Comparison of ENCODE assay signal across 7 cellular contexts in genomic region chr16:29863669-29863984, GRCh38. TPM values are rescaled to one million over a fixed set of nuclear protein-coding genes. Genes with fewer than 3 reads are reported as not detected.
DNase-seq lines count a peak whose midpoint lies in the region; ATAC-seq and TF ChIP-seq lines count a peak whose summit lies in the region.

No MANE protein-coding gene starts in this region.

- H3K27me3 Mint-ChIP-seq in activated B cell treated with CpG ODN at 0.5 μM for 24 hours: peaks cover 6% of the 10 kb centered on the region

- TF ChIP-seq POLR2A in spleen (IDR thresholded peaks at IDR 0.05): no peak

- no peaks in the 10 kb centered on the region for H3K9me3 ChIP-seq in spleen

- H3K4me1 Mint-ChIP-seq in activated B cell treated with CpG ODN at 0.5 μM for 24 hours: peaks cover 24% of the 10 kb centered on the region

- no peak for TF ChIP-seq CTCF in HFF-Myc (IDR thresholded peaks at IDR 0.05; ENCODE audit: low read depth, low read length, missing control alignments)
- TF ChIP-seq CTCF in activated B cell treated with CpG ODN at 0.5 μM for 24 hours (IDR thresholded peaks at IDR 0.05): no peak
- no peak for TF ChIP-seq CTCF in foreskin fibroblast (IDR thresholded peaks at IDR 0.05; ENCODE audit: low read depth, low read length)
- TF ChIP-seq CTCF in spleen (IDR thresholded peaks at IDR 0.05 in 8 of 11, conservative IDR thresholded peaks at IDR 0.05 in 3 of 11): no peak

- ATAC-seq in activated B cell treated with CpG ODN at 0.5 μM for 24 hours (ENCODE audit: low read depth) (no peak), GM19023 (IDR thresholded peaks at IDR 0.05; ENCODE audit: unreplicated experiment) (no peak), HG02763 (IDR thresholded peaks at IDR 0.05; ENCODE audit: unreplicated experiment) (no peak)

- peaks cover 17 to 36% (median 29%) of the 10 kb centered on the region in 6 donors for H3K4me1 ChIP-seq in spleen

- peaks cover 29% of the 10 kb centered on the region for H3K36me3 Mint-ChIP-seq in activated B cell treated with CpG ODN at 0.5 μM for 24 hours (ENCODE audit: low read depth)

- H3K27ac ChIP-seq in spleen: peak overlapping the region; percentile 91 to 97 (median 94)

- no peaks in the 10 kb centered on the region for H3K27me3 ChIP-seq in spleen (replicated peaks in 1 of 7)

- peaks cover 0 to 29% (median 25%) of the 10 kb centered on the region in 6 donors for H3K36me3 ChIP-seq in spleen

- POLR2A ChIA-PET in activated B cell treated with CpG ODN at 0.5 μM for 24 hours (lab: Charles Lee): interaction anchor here (0.5 to 1.9 kb wide), 6 partner anchors 48 to 953 kb away, joined by 3 to 8 read pairs (median 4); partner anchors contain the start of genes HIRIP3, KCTD13, KIF22 and PAGR1

- no peaks in the 10 kb centered on the region for H3K9me3 Mint-ChIP-seq in activated B cell treated with CpG ODN at 0.5 μM for 24 hours

- 34 to 39% (median 34%) methylated on average over 16 of the region's 16 CpGs for WGBS in spleen, 5 donors

- no peak for DNase-seq in HFF-Myc (ENCODE audit: extremely low read depth, low read depth)
- DNase-seq in activated B cell treated with CpG ODN at 0.5 μM for 24 hours: no peak
- no peak for DNase-seq in foreskin fibroblast
- DNase-seq in spleen: no peak
- no peak for DNase-seq in cortex of kidney (lab: John Stamatoyannopoulos, UW)

- intact Hi-C loops in activated B cell treated with CpG ODN at 0.5 μM for 24 hours (cut with micrococcal nuclease) (loop anchor here (1.0 to 2.0 kb wide), 13 partner anchors 13 to 795 kb away; partner anchors contain the start of genes ASPHD1, FBRS, INO80E and KCTD13), spleen (cut with DNase I; ENCODE audit: low total_unique reads) (no loop called here)

- CTCF ChIA-PET in activated B cell treated with CpG ODN at 0.5 μM for 24 hours (lab: Charles Lee): interaction anchor here (1.2 kb wide), 1 partner anchor 15 kb away, joined by 4 read pairs; no protein-coding TSS in a partner anchor

- peak overlapping the region; percentile 100 for H3K27ac Mint-ChIP-seq in activated B cell treated with CpG ODN at 0.5 μM for 24 hours

- H3K4me3 ChIP-seq in HFF-Myc (replicated peaks; ENCODE audit: low read depth, low read length): peak overlapping the region; percentile 19
- H3K4me3 ChIP-seq in foreskin fibroblast (ENCODE audit: low read depth in 1 of 2, low read length in 2 of 2): peak overlapping the region; percentile 87 to 94
- H3K4me3 ChIP-seq in spleen: peak overlapping the region in 5 of 8 donors; percentile 94 to 99 (median 97)

- H3K4me3 Mint-ChIP-seq in activated B cell treated with CpG ODN at 0.5 μM for 24 hours: peak overlapping the region; percentile 94

RNA-seq across cellular contexts. Expression of gene CDIPT, which starts 0.6 kb away (rescaled TPM):
- total RNA-seq in activated B cell treated with CpG ODN at 0.5 μM for 24 hours (28.7 and 29.8 TPM in 2 replicates), spleen (10 to 100 TPM; 50.2 to 81.2 (median 68.9) TPM)
- 10 to 100 TPM; 43.7 to 67.1 (median 53.1) TPM for polyA plus RNA-seq in spleen

RNA-seq across cellular contexts. Expression of gene SEZ6L2, which starts 35.7 kb away (rescaled TPM):
- total RNA-seq in activated B cell treated with CpG ODN at 0.5 μM for 24 hours (not detected in 2 replicates), spleen (1 to 10 TPM; 1.9 to 4.1 (median 2.7) TPM)
- polyA plus RNA-seq in spleen: 1 to 10 TPM in 1 of 3 donors, under 1 TPM in 2; 0.35 to 1.4 (median 0.54) TPM

RNA-seq across cellular contexts. Expression of gene ASPHD1, which starts 36.7 kb away (rescaled TPM):
- total RNA-seq in activated B cell treated with CpG ODN at 0.5 μM for 24 hours: 0.12 TPM in 1 of 2 replicates, not detected in the other
- total RNA-seq in spleen: under 1 TPM in 3 of 7 donors, not detected in 4; 0.51 to 0.87 (median 0.66) TPM
- polyA plus RNA-seq in spleen: 1 to 10 TPM in 1 of 3 donors, under 1 TPM in 2; 0.28 to 1.6 (median 0.99) TPM

RNA-seq across cellular contexts. Expression of gene MVP, which starts 43.4 kb away (rescaled TPM):
- total RNA-seq in activated B cell treated with CpG ODN at 0.5 μM for 24 hours (177 and 179 TPM in 2 replicates), spleen (100 to 1,000 TPM; 103 to 200 (median 160) TPM)
- 100 to 1,000 TPM in 1 of 3 donors, 10 to 100 TPM in 2; 72.3 to 153 (median 90.9) TPM for polyA plus RNA-seq in spleen

RNA-seq across cellular contexts. Expression of gene PAGR1, which starts 47.7 kb away (rescaled TPM):
- 18.6 and 20.3 TPM in 2 replicates for total RNA-seq in activated B cell treated with CpG ODN at 0.5 μM for 24 hours
- 10 to 100 TPM; 17.3 to 43.9 (median 23.6) TPM for total RNA-seq in spleen
- 10 to 100 TPM; 28.8 to 46.4 (median 37.9) TPM for polyA plus RNA-seq in spleen

Comparison
In these comparisons a context has a peak if more than half of its experiments do, and no peak if none do; other contexts are left out.
1. H3K4me3 ChIP-seq: peak in every context shown above with its lines; median percentile 97 in spleen; 90 in foreskin fibroblast; 19 in HFF-Myc.